ENCODE assay signal across 1 cellular context in the genomic region with DNA sequence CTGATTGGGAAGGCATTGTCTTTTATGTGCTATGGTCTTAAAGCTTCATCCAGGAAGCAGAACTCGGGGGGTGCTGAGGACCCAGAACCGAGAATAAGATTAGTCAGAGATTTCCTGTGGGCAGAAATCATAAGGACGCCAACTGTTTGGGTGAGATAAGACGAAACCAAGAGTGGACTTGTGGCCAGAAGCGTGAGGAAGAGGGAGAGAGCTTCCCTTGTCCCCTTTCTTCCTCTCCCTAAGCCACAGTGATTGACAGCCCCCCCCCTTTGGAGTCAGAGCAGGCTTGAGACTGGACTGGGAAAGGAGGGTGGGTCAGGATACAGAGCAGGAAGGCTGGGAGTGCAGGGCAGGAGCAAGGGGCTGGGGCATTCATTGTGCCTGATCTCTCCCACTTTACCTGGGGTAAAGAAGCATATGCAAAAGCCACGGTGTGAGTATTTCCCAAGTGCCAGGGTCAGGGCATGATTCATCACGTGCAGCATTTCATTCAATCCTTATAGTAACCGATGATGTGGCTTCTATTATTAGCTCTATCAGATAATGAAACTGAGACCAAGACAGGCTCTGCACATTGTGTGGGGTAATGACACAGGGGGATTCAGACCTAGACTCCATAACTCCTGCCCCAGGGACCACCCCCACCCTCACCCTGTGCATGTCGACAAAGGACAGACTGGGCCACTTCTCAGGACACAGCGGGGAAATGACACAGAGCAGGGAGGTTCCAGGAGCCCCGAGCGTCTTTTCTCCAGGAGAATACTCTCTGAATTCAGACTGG.
TF ChIP-seq lines count a peak whose summit lies in the region.

No MANE protein-coding gene starts in this region.

TF ChIP-seq in K562, 482 proteins besides CTCF, POLR2A, EP300 and RAD21:
- TF ChIP-seq ARID1B (IDR thresholded peaks at IDR 0.05) (peak; percentile 64), HDAC2 (IDR thresholded peaks at IDR 0.05) (peak; percentile 61; the same call in 1 of the 2 replicates), NCOA6 (IDR thresholded peaks at IDR 0.05) (no peak), ZNF584 (CRISPR knock-in tag; IDR thresholded peaks at IDR 0.05; ENCODE audit: low read depth) (no peak), ETS2 (tag; IDR thresholded peaks at IDR 0.05; ENCODE audit: borderline replicate concordance, poor library complexity, severe bottlenecking) (no peak), ZNF644 (tag; IDR thresholded peaks at IDR 0.05; ENCODE audit: low read depth) (no peak), MEIS2 (IDR thresholded peaks at IDR 0.05; ENCODE audit: partially characterized antibody) (peak; percentile 50), CBFA2T2 (conservative IDR thresholded peaks at IDR 0.05) (peak; percentile 42; the same call in 1 of the 2 replicates), NFRKB (IDR thresholded peaks at IDR 0.05; ENCODE audit: low read depth) (no peak), RCOR1 (IDR thresholded peaks at IDR 0.05; ENCODE audit: borderline replicate concordance in 1 of 2, low read depth in 2 of 2, low read length in 2 of 2) (peak in 1 of 2 experiments; percentile 79; a peak in 3 of 4 replicates), KDM1A (IDR thresholded peaks at IDR 0.05) (peak; percentile 59 to 62; a peak in 2 of 4 replicates), TEAD4 (IDR thresholded peaks at IDR 0.05; ENCODE audit: low read length) (peak; percentile 30; the same call in 1 of the 2 replicates), TEAD4 (CRISPR knock-in tag; IDR thresholded peaks at IDR 0.05; ENCODE audit: borderline replicate concordance) (no peak), NONO (IDR thresholded peaks at IDR 0.05; ENCODE audit: low read depth in 2 of 2, low read length in 1 of 2) (no peak), TFAM (CRISPR knock-in tag; conservative IDR thresholded peaks at IDR 0.05) (no peak), CBFA2T3 (IDR thresholded peaks at IDR 0.05) (peak; percentile 68), CXXC5 (CRISPR knock-in tag; IDR thresholded peaks at IDR 0.05) (no peak), ZBTB17 (CRISPR knock-in tag; IDR thresholded peaks at IDR 0.05) (no peak), ILK (tag; IDR thresholded peaks at IDR 0.05; ENCODE audit: borderline replicate concordance, low read depth) (no peak), BHLHE40 (IDR thresholded peaks at IDR 0.05; ENCODE audit: low read length) (peak; percentile 76), FOSL1 (tag; conservative IDR thresholded peaks at IDR 0.05) (peak; percentile 72)
- TF ChIP-seq, protein P1, sequence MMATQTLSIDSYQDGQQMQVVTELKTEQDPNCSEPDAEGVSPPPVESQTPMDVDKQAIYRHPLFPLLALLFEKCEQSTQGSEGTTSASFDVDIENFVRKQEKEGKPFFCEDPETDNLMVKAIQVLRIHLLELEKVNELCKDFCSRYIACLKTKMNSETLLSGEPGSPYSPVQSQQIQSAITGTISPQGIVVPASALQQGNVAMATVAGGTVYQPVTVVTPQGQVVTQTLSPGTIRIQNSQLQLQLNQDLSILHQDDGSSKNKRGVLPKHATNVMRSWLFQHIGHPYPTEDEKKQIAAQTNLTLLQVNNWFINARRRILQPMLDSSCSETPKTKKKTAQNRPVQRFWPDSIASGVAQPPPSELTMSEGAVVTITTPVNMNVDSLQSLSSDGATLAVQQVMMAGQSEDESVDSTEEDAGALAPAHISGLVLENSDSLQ (IDR thresholded peaks at IDR 0.05), result peak; percentile 91
- TF ChIP-seq, protein P2, sequence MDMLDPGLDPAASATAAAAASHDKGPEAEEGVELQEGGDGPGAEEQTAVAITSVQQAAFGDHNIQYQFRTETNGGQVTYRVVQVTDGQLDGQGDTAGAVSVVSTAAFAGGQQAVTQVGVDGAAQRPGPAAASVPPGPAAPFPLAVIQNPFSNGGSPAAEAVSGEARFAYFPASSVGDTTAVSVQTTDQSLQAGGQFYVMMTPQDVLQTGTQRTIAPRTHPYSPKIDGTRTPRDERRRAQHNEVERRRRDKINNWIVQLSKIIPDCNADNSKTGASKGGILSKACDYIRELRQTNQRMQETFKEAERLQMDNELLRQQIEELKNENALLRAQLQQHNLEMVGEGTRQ (CRISPR knock-in tag; IDR thresholded peaks at IDR 0.05), result peak; percentile 7; the same call in 1 of the 2 replicates
- TF ChIP-seq, protein P3, sequence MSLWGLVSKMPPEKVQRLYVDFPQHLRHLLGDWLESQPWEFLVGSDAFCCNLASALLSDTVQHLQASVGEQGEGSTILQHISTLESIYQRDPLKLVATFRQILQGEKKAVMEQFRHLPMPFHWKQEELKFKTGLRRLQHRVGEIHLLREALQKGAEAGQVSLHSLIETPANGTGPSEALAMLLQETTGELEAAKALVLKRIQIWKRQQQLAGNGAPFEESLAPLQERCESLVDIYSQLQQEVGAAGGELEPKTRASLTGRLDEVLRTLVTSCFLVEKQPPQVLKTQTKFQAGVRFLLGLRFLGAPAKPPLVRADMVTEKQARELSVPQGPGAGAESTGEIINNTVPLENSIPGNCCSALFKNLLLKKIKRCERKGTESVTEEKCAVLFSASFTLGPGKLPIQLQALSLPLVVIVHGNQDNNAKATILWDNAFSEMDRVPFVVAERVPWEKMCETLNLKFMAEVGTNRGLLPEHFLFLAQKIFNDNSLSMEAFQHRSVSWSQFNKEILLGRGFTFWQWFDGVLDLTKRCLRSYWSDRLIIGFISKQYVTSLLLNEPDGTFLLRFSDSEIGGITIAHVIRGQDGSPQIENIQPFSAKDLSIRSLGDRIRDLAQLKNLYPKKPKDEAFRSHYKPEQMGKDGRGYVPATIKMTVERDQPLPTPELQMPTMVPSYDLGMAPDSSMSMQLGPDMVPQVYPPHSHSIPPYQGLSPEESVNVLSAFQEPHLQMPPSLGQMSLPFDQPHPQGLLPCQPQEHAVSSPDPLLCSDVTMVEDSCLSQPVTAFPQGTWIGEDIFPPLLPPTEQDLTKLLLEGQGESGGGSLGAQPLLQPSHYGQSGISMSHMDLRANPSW (CRISPR knock-in tag; IDR thresholded peaks at IDR 0.05), result no peak
- TF ChIP-seq, protein P4, sequence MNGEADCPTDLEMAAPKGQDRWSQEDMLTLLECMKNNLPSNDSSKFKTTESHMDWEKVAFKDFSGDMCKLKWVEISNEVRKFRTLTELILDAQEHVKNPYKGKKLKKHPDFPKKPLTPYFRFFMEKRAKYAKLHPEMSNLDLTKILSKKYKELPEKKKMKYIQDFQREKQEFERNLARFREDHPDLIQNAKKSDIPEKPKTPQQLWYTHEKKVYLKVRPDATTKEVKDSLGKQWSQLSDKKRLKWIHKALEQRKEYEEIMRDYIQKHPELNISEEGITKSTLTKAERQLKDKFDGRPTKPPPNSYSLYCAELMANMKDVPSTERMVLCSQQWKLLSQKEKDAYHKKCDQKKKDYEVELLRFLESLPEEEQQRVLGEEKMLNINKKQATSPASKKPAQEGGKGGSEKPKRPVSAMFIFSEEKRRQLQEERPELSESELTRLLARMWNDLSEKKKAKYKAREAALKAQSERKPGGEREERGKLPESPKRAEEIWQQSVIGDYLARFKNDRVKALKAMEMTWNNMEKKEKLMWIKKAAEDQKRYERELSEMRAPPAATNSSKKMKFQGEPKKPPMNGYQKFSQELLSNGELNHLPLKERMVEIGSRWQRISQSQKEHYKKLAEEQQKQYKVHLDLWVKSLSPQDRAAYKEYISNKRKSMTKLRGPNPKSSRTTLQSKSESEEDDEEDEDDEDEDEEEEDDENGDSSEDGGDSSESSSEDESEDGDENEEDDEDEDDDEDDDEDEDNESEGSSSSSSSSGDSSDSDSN (IDR thresholded peaks at IDR 0.05; ENCODE audit: borderline replicate concordance in 1 of 2, low read depth in 2 of 2, low read length in 2 of 2), result no peak
- TF ChIP-seq, protein P5, sequence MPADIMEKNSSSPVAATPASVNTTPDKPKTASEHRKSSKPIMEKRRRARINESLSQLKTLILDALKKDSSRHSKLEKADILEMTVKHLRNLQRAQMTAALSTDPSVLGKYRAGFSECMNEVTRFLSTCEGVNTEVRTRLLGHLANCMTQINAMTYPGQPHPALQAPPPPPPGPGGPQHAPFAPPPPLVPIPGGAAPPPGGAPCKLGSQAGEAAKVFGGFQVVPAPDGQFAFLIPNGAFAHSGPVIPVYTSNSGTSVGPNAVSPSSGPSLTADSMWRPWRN (IDR thresholded peaks at IDR 0.05; ENCODE audit: low read depth), result peak; percentile 56; the same call in 1 of the 2 replicates
- TF ChIP-seq, protein P6, sequence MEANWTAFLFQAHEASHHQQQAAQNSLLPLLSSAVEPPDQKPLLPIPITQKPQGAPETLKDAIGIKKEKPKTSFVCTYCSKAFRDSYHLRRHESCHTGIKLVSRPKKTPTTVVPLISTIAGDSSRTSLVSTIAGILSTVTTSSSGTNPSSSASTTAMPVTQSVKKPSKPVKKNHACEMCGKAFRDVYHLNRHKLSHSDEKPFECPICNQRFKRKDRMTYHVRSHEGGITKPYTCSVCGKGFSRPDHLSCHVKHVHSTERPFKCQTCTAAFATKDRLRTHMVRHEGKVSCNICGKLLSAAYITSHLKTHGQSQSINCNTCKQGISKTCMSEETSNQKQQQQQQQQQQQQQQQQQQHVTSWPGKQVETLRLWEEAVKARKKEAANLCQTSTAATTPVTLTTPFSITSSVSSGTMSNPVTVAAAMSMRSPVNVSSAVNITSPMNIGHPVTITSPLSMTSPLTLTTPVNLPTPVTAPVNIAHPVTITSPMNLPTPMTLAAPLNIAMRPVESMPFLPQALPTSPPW (CRISPR knock-in tag; IDR thresholded peaks at IDR 0.05), result peak; percentile 70
- TF ChIP-seq, protein P7, sequence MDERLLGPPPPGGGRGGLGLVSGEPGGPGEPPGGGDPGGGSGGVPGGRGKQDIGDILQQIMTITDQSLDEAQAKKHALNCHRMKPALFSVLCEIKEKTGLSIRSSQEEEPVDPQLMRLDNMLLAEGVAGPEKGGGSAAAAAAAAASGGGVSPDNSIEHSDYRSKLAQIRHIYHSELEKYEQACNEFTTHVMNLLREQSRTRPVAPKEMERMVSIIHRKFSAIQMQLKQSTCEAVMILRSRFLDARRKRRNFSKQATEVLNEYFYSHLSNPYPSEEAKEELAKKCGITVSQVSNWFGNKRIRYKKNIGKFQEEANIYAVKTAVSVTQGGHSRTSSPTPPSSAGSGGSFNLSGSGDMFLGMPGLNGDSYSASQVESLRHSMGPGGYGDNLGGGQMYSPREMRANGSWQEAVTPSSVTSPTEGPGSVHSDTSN (CRISPR knock-in tag; IDR thresholded peaks at IDR 0.05; ENCODE audit: low read depth), result no peak; the same call in 1 of the 2 replicates
- TF ChIP-seq, protein P7 (tag; conservative IDR thresholded peaks at IDR 0.05; ENCODE audit: low read depth), result peak; percentile 40; the same call in 1 of the 2 replicates
- TF ChIP-seq, protein P8, sequence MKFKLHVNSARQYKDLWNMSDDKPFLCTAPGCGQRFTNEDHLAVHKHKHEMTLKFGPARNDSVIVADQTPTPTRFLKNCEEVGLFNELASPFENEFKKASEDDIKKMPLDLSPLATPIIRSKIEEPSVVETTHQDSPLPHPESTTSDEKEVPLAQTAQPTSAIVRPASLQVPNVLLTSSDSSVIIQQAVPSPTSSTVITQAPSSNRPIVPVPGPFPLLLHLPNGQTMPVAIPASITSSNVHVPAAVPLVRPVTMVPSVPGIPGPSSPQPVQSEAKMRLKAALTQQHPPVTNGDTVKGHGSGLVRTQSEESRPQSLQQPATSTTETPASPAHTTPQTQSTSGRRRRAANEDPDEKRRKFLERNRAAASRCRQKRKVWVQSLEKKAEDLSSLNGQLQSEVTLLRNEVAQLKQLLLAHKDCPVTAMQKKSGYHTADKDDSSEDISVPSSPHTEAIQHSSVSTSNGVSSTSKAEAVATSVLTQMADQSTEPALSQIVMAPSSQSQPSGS (CRISPR knock-in tag; IDR thresholded peaks at IDR 0.05), result no peak
- TF ChIP-seq, protein P9, sequence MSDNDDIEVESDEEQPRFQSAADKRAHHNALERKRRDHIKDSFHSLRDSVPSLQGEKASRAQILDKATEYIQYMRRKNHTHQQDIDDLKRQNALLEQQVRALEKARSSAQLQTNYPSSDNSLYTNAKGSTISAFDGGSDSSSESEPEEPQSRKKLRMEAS (CRISPR knock-in tag; IDR thresholded peaks at IDR 0.05), result no peak
- TF ChIP-seq, protein P10, sequence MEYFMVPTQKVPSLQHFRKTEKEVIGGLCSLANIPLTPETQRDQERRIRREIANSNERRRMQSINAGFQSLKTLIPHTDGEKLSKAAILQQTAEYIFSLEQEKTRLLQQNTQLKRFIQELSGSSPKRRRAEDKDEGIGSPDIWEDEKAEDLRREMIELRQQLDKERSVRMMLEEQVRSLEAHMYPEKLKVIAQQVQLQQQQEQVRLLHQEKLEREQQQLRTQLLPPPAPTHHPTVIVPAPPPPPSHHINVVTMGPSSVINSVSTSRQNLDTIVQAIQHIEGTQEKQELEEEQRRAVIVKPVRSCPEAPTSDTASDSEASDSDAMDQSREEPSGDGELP (CRISPR knock-in tag; IDR thresholded peaks at IDR 0.05; ENCODE audit: borderline replicate concordance), result no peak
TF ChIP-seq in K562: peak in this region for 15.
